Comparison of ENCODE assay signal across 1 cellular context in the genomic region with DNA sequence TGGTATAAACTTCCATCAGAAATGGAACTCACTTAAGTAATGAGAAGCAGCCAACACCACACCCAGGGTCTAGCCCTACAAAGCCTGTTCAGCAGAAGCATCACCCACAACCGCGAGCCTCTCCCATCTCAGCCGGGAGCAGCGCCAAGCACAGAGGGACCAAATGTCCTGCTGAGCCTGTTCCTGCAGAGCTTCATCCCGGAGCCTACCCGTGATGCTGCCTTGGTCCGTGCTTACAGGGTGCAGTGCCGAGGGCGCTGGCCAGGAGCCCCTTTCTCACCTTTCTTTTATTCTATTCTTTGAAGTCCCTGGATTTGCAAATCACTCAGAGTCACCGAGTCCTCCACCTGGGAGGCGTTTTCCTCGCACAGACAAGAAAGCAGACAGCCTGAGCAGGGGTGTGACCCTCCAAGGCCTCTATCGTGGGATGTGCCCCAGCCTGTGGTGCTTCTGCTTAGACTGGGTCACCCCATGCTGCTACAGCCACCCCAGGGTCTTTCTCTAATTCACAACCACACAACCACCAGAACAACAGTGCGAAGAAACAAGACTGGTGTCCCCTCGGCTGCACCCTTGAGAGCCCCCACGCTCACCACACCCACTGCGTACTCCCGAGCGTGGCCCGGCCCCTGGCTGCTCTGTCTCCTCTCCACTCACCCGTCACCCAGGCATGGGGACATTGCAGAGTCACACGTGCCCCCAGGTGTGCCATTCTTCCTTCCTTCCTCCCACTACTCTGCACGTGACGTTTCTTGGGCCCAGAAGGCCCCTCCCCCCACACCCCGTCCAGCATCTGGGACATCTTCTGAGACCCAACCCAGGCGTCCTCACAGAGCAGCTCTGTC.
TF ChIP-seq lines count a peak whose summit lies in the region.

No MANE protein-coding gene starts in this region.

TF ChIP-seq in K562, 482 proteins besides CTCF, POLR2A, EP300 and RAD21:
- TF ChIP-seq, protein P1, sequence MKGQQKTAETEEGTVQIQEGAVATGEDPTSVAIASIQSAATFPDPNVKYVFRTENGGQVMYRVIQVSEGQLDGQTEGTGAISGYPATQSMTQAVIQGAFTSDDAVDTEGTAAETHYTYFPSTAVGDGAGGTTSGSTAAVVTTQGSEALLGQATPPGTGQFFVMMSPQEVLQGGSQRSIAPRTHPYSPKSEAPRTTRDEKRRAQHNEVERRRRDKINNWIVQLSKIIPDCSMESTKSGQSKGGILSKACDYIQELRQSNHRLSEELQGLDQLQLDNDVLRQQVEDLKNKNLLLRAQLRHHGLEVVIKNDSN (CRISPR knock-in tag; IDR thresholded peaks at IDR 0.05) = 0 out of 2 replicates have a peak, but pooled peaks have one; percentile 10
- TF ChIP-seq, protein P2, sequence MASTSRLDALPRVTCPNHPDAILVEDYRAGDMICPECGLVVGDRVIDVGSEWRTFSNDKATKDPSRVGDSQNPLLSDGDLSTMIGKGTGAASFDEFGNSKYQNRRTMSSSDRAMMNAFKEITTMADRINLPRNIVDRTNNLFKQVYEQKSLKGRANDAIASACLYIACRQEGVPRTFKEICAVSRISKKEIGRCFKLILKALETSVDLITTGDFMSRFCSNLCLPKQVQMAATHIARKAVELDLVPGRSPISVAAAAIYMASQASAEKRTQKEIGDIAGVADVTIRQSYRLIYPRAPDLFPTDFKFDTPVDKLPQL (IDR thresholded peaks at IDR 0.05; ENCODE audit: extremely low read depth, insufficient read length) = no peak
- 0 out of 2 replicates have a peak, but pooled peaks have one; percentile 12 for TF ChIP-seq BHLHE40 (IDR thresholded peaks at IDR 0.05; ENCODE audit: low read length)
